17 cellular contexts compared by ENCODE assay signal in genomic region chr19:4622695-4623421, GRCh38. TPM values are rescaled to one million over a fixed set of nuclear protein-coding genes. Genes with fewer than 3 reads are reported as not detected.
DNase-seq lines count a peak whose midpoint lies in the region; TF ChIP-seq lines count a peak whose summit lies in the region.
"Had no signal": no experiment of that assay in that cellular context is flagged by ENCODE, and none has a peak within 500 bp of the region (broad histone marks: within the 10 kb centered on the region; RNA-seq: fewer than 3 reads in every experiment).

No MANE protein-coding gene starts in this region.

- CTCF ChIA-PET in RWPE1 (lab: Yijun Ruan, JAX), result interaction anchor here (0.5 to 0.8 kb wide), 5 partner anchors 13 to 917 kb away, joined by 3 to 4 read pairs (median 3); no protein-coding TSS in a partner anchor

- POLR2A ChIA-PET in RWPE1 (lab: Yijun Ruan, JAX; ENCODE audit: low non-redundant PET), result no interaction called here

- H3K4me2 ChIP-seq in osteoblast (ENCODE audit: insufficient read depth, low read length), result no peak overlapping the region

- H3K27ac ChIP-seq in osteoblast (ENCODE audit: low read depth, low read length) (no peak overlapping the region), RWPE1 (no peak overlapping the region; the same call in 1 of the 2 replicates), ovary (no peak overlapping the region)
- H3K27ac ChIP-seq: adrenal gland, VCaP had no signal

- TF ChIP-seq CTCF in HFFc6 (IDR thresholded peaks at IDR 0.05) (peak; percentile 36; the same call in 1 of the 2 replicates), choroid plexus epithelial cell (conservative IDR thresholded peaks at IDR 0.05; ENCODE audit: low read depth, low read length) (peak; percentile 37), osteoblast (IDR thresholded peaks at IDR 0.05; ENCODE audit: extremely low read depth, low read depth, low read length) (peak; percentile 18), RWPE1 (conservative IDR thresholded peaks at IDR 0.05; ENCODE audit: low read depth) (no peak), ovary (IDR thresholded peaks at IDR 0.05) (no peak)

- no peak for TF ChIP-seq EP300 in ovary (IDR thresholded peaks at IDR 0.05)

- DNase-seq in NCI-H2227 (lab: John Stamatoyannopoulos, UW; ENCODE audit: unreplicated experiment) (peak; percentile 14), NCI-H2227 treated with DMSO at 0.1 percent for 48 hours (lab: John Stamatoyannopoulos, UW) (no peak), HFFc6 (no peak), choroid plexus epithelial cell (ENCODE audit: low read depth) (no peak), osteoblast (ENCODE audit: insufficient read length, low spot score, missing footprints) (peak; percentile 78), RWPE1 (ENCODE audit: low spot score) (no peak), NCI-H1105 treated with DMSO at 0.1 percent for 48 hours (lab: John Stamatoyannopoulos, UW) (no peak), ovary (no peak)
- DNase-seq: activated CD8-positive, alpha-beta memory T cell treated with anti-CD3 and anti-CD28 coated beads for 24 hours; adrenal gland; COR-L47; NCI-H446; stimulated activated CD4-positive, alpha-beta T cell treated with anti-CD3 and anti-CD28 coated beads, Interleukin-15, amount 100 ng/mL, for 24 hours had no signal

- no peak overlapping the region for H2AFZ ChIP-seq in osteoblast (ENCODE audit: low read length)

- no peak overlapping the region for H3K4me3 ChIP-seq in choroid plexus epithelial cell (ENCODE audit: low read depth, low read length)
- no peak overlapping the region for H3K4me3 ChIP-seq in osteoblast (ENCODE audit: insufficient read depth, low read length)
- H3K4me3 ChIP-seq in ovary, result no peak overlapping the region
- H3K4me3 ChIP-seq: adrenal gland had no signal

- H3K9me3 Mint-ChIP-seq in HFFc6, result no peaks in the 10 kb centered on the region
- H3K9me3 Mint-ChIP-seq: activated T-helper 2 cell treated with anti-CD3 and anti-CD28 coated beads, Interferon-gamma antibody, Interleukin-2, Interleukin-4, amounts not matched to agents 10 μg/mL and 5 μg/mL and 100 μg/mL, durations not matched to agents 14 hours and 24 hours and 36 hours; nephron; stimulated activated naive CD8-positive, alpha-beta T cell treated with anti-CD3 and anti-CD28 coated beads, Interleukin-15, Interleukin-2, amounts not matched to agents 100 ng/mL and 50 ng/mL, for 24 hours had no signal

- no peaks in the 10 kb centered on the region for H3K79me2 ChIP-seq in osteoblast (ENCODE audit: insufficient read depth, low read length)

- no peak overlapping the region for H3K27ac Mint-ChIP-seq in HFFc6
- H3K27ac Mint-ChIP-seq: activated T-helper 2 cell treated with anti-CD3 and anti-CD28 coated beads, Interferon-gamma antibody, Interleukin-2, Interleukin-4, amounts not matched to agents 10 μg/mL and 5 μg/mL and 100 μg/mL, durations not matched to agents 14 hours and 24 hours and 36 hours; nephron; stimulated activated naive CD8-positive, alpha-beta T cell treated with anti-CD3 and anti-CD28 coated beads, Interleukin-15, Interleukin-2, amounts not matched to agents 100 ng/mL and 50 ng/mL, for 24 hours had no signal

- H3K4me1 Mint-ChIP-seq in HFFc6 (ENCODE audit: low read depth), result 0 out of 2 replicates have a peak, but pooled peaks cover 5% of the 10 kb centered on the region
- H3K4me1 Mint-ChIP-seq: nephron had no signal

- H3K9me3 ChIP-seq in osteoblast (ENCODE audit: low read depth, low read length) (no peaks in the 10 kb centered on the region), ovary (no peaks in the 10 kb centered on the region)
- H3K9me3 ChIP-seq: adrenal gland had no signal

- no peaks in the 10 kb centered on the region for H4K20me1 ChIP-seq in osteoblast (ENCODE audit: insufficient read depth, low read length)

- H3K4me1 ChIP-seq in osteoblast (ENCODE audit: insufficient read depth, low read length), result no peaks in the 10 kb centered on the region
- H3K4me1 ChIP-seq in ovary (ENCODE audit: insufficient read depth), result no peaks in the 10 kb centered on the region
- H3K4me1 ChIP-seq: adrenal gland had no signal

- H3K27me3 Mint-ChIP-seq in HFFc6 (ENCODE audit: insufficient read depth), result peaks cover 24% of the 10 kb centered on the region

- H3K4me3 Mint-ChIP-seq in HFFc6, result no peak overlapping the region
- H3K4me3 Mint-ChIP-seq: nephron; stimulated activated naive CD8-positive, alpha-beta T cell treated with anti-CD3 and anti-CD28 coated beads, Interleukin-15, Interleukin-2, amounts not matched to agents 100 ng/mL and 50 ng/mL, for 24 hours had no signal

- 17 to 27% (median 19%) methylated on average over 12 of the region's 12 CpGs for WGBS in ovary, 3 donors

- H3K36me3 ChIP-seq in osteoblast (ENCODE audit: insufficient read depth, low read length), result no peaks in the 10 kb centered on the region
- H3K36me3 ChIP-seq in ovary, result no peaks in the 10 kb centered on the region
- H3K36me3 ChIP-seq: adrenal gland had no signal

- H3K27me3 ChIP-seq in osteoblast (ENCODE audit: insufficient read depth, low read length) (peaks cover 12% of the 10 kb centered on the region), ovary (peaks cover 3% of the 10 kb centered on the region)
- H3K27me3 ChIP-seq: adrenal gland had no signal

- H3K36me3 Mint-ChIP-seq in HFFc6 (ENCODE audit: low read depth), result no peaks in the 10 kb centered on the region

- intact Hi-C loops in ovary (cut with DNase I), result no loop called here

- no peak for TF ChIP-seq POLR2A in ovary (IDR thresholded peaks at IDR 0.05)

RNA-seq across cellular contexts. Expression of gene TNFAIP8L1, which starts 16.5 kb away (rescaled TPM):
- total RNA-seq in HFFc6 (2021; fragmentation: NEBNext Ultra II Directional; extraction: Animal tissue kit (Norgen Biotek cat#: 25700)), result 1 to 10 TPM; 4.5 to 8.2 (median 6.7) TPM
- total RNA-seq in osteoblast (1.8 TPM in 2 replicates), ovary (10 to 100 TPM in 3 of 7 donors, 1 to 10 TPM in 4; 4.3 to 14.0 (median 9.8) TPM)
- 1 to 10 TPM; 6.8 to 8.1 TPM for polyA plus RNA-seq in ovary

RNA-seq across cellular contexts. Expression of gene MYDGF, which starts 47.3 kb away (rescaled TPM):
- 100 to 1,000 TPM; 266 to 322 (median 283) TPM for total RNA-seq in HFFc6 (2021; fragmentation: NEBNext Ultra II Directional; extraction: Animal tissue kit (Norgen Biotek cat#: 25700))
- total RNA-seq in osteoblast (152 and 161 TPM in 2 replicates), ovary (10 to 100 TPM; 28.6 to 76.1 (median 59.4) TPM)
- 10 to 100 TPM; 44.5 to 85.4 TPM for polyA plus RNA-seq in ovary

Comparison
In these comparisons a context has a peak if more than half of its experiments do, and no peak if none do; other contexts are left out.
1. DNase-seq: peak in NCI-H2227 (single experiment) and osteoblast (single experiment); none in NCI-H2227 treated with DMSO at 0.1 percent for 48 hours (single experiment), HFFc6 (single experiment), choroid plexus epithelial cell (single experiment), RWPE1 (single experiment), NCI-H1105 treated with DMSO at 0.1 percent for 48 hours (single experiment) and ovary (0 of 5).
2. CTCF ChIP-seq: peak in HFFc6 (single experiment), choroid plexus epithelial cell (single experiment) and osteoblast (single experiment); none in RWPE1 (single experiment) and ovary (0 of 3).